Comparison of ENCODE assay signal across 16 cellular contexts in the genomic region with DNA sequence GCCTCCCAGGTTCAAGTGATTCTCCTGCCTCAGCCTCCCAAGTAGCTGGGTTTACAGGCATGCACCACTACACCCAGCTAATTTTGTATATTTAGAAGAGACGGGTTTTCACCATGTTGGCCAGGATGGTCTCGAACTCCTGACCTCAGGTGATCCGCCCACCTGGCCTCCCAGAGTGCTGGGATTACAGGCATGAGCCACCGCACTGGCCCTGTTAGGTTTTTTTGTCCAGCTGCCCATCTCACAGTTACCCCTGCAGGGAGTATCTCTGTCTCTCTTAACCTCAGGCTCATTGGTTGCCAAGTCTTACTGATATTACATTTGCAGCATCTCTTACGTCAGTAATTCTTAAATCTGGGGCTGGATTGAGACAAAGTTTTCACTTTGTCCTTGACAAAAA. TPM values are rescaled to one million over a fixed set of nuclear protein-coding genes. Genes with fewer than 3 reads are reported as not detected.
"Had no signal": no experiment of that assay in that cellular context is flagged by ENCODE, and none has a peak within 500 bp of the region (broad histone marks: within the 10 kb centered on the region; RNA-seq: fewer than 3 reads in every experiment).

No MANE protein-coding gene starts in this region.

RNA-seq across cellular contexts. Expression of a gene that starts 7.4 kb away (rescaled TPM):
- total RNA-seq: activated B cell treated with CpG ODN at 0.5 μM for 24 hours; activated CD4-positive, alpha-beta memory T cell treated with anti-CD3 and anti-CD28 coated beads for 36 hours; activated CD4-positive, alpha-beta T cell treated with anti-CD3 and anti-CD28 coated beads for 36 hours; activated CD4-positive, alpha-beta T cell treated with anti-CD3 and anti-CD28 coated beads, Interleukin-2, amount 10 ng/mL, durations not matched to agents 24 days and 14 days; activated CD8-positive, alpha-beta memory T cell treated with anti-CD3 and anti-CD28 coated beads for 36 hours; activated CD8-positive, alpha-beta memory T cell treated with anti-CD3 and anti-CD28 coated beads, Interleukin-2, amount 10 ng/mL, durations not matched to agents 7 days and 5 days; activated CD8-positive, alpha-beta T cell treated with anti-CD3 and anti-CD28 coated beads, Interleukin-2, amount 10 ng/mL, durations not matched to agents 7 days and 5 days; activated naive CD4-positive, alpha-beta T cell treated with anti-CD3 and anti-CD28 coated beads, Interleukin-2, amount 50 U/mL, for 72 hours; activated T-cell treated with anti-CD3 and anti-CD28 coated beads, Interleukin-2, amount 50 U/mL, for 72 hours; aorta; chondrocyte; dermis microvascular lymphatic vessel endothelial cell; endothelial cell of umbilical vein; fibroblast of lung; fibroblast of villous mesenchyme had no signal
- polyA plus RNA-seq: endothelial cell of umbilical vein, fibroblast of lung, SK-N-SH had no signal

RNA-seq across cellular contexts. Expression of a gene that starts 44.3 kb away (rescaled TPM):
- total RNA-seq: activated CD4-positive, alpha-beta memory T cell treated with anti-CD3 and anti-CD28 coated beads for 36 hours; activated CD8-positive, alpha-beta memory T cell treated with anti-CD3 and anti-CD28 coated beads for 36 hours; activated CD8-positive, alpha-beta memory T cell treated with anti-CD3 and anti-CD28 coated beads, Interleukin-2, amount 10 ng/mL, durations not matched to agents 7 days and 5 days; chondrocyte; dermis microvascular lymphatic vessel endothelial cell had no signal
- polyA plus RNA-seq: SK-N-SH had no signal
